In genomic region chr5:150671509-150672236, GRCh38 we compare ENCODE assay signal across 8 cellular contexts. TPM values are rescaled to one million over a fixed set of nuclear protein-coding genes. Genes with fewer than 3 reads are reported as not detected.
A peak's percentile ranks its signal among the peaks of the same experiment; 100 is the strongest.
DNase-seq lines count a peak whose midpoint lies in the region; ATAC-seq and TF ChIP-seq lines count a peak whose summit lies in the region.

No MANE protein-coding gene starts in this region.

- POLR2A ChIA-PET in WTC11 (lab: Charles Lee): interaction anchor here (0.5 to 4.3 kb wide), 7 partner anchors 8 to 29 kb away, joined by 3 to 26 read pairs (median 3); partner anchors contain the start of genes MYOZ3 and RBM22

- H3K4me3 ChIP-seq in right atrium auricular region (peak overlapping the region; percentile 41 to 62), sigmoid colon (peak overlapping the region; percentile 25 to 58 (median 45))

- peaks cover 0 to 37% of the 10 kb centered on the region in 2 donors for H3K4me1 ChIP-seq in right atrium auricular region
- peaks cover 0 to 21% (median 20%) of the 10 kb centered on the region in 4 donors for H3K4me1 ChIP-seq in sigmoid colon

- CTCF ChIA-PET in WTC11 (lab: Charles Lee): interaction anchor here (0.9 to 4.2 kb wide), 14 partner anchors 11 to 261 kb away, joined by 3 to 31 read pairs (median 5); partner anchors contain the start of genes DCTN4, MYOZ3, RBM22 and RPS14

- H3K27me3 ChIP-seq in right atrium auricular region: no peaks in the 10 kb centered on the region
- peaks cover 0 to 35% (median 10%) of the 10 kb centered on the region in 3 donors for H3K27me3 ChIP-seq in sigmoid colon

- WGBS in sigmoid colon, 2 donors: 3 to 7% methylated on average over 51 of the region's 51 CpGs

- H3K27ac ChIP-seq in right atrium auricular region (peak overlapping the region; percentile 60 to 77), sigmoid colon (peak overlapping the region in 1 of 4 donors; percentile 44)

- H3K4me1 Mint-ChIP-seq in WTC11: peaks cover 31% of the 10 kb centered on the region

- no peak for TF ChIP-seq EP300 in sigmoid colon (IDR thresholded peaks at IDR 0.05)

- H3K9me3 ChIP-seq in right atrium auricular region (no peaks in the 10 kb centered on the region), sigmoid colon (no peaks in the 10 kb centered on the region)

- peaks cover 3% of the 10 kb centered on the region; the same call in 1 of the 2 replicates for H3K9me3 Mint-ChIP-seq in WTC11

- H3K27me3 Mint-ChIP-seq in WTC11 (ENCODE audit: low read depth): no peaks in the 10 kb centered on the region

- H3K36me3 ChIP-seq in right atrium auricular region (no peaks in the 10 kb centered on the region), sigmoid colon (no peaks in the 10 kb centered on the region)

- DNase-seq in WTC11 (ENCODE audit: low spot score) (peak; percentile 67), right atrium auricular region (ENCODE audit: low spot score) (no peak), sigmoid colon (no peak), DMS153 treated with DMSO at 0.1 percent for 48 hours (lab: John Stamatoyannopoulos, UW; ENCODE audit: unreplicated experiment) (no peak), glomerular visceral epithelial cell (ENCODE audit: extremely low spot score) (no peak), NCI-H774 (lab: John Stamatoyannopoulos, UW) (no peak)

- TF ChIP-seq CTCF in WTC11 (IDR thresholded peaks at IDR 0.05): no peak
- no peak for TF ChIP-seq CTCF in right atrium auricular region (IDR thresholded peaks at IDR 0.05)
- TF ChIP-seq CTCF in sigmoid colon (IDR thresholded peaks at IDR 0.05): no peak

- ATAC-seq in GM21423 (IDR thresholded peaks at IDR 0.05; ENCODE audit: unreplicated experiment): peak; percentile 29
- peak; percentile 33 for ATAC-seq in WTC11
- ATAC-seq in GM21576 (IDR thresholded peaks at IDR 0.05; ENCODE audit: unreplicated experiment): no peak

- intact Hi-C loops in sigmoid colon (cut with DNase I): no loop called here

- H3K4me3 Mint-ChIP-seq in WTC11: peak overlapping the region; percentile 84

- H3K27ac Mint-ChIP-seq in WTC11: peak overlapping the region; percentile 96; the same call in 1 of the 2 replicates

- TF ChIP-seq POLR2A in sigmoid colon (IDR thresholded peaks at IDR 0.05): no peak

- peaks cover 4% of the 10 kb centered on the region for H3K36me3 Mint-ChIP-seq in WTC11

TF ChIP-seq in WTC11, 78 proteins besides CTCF, POLR2A, EP300 and RAD21 (continues in another document):
- TF ChIP-seq ZNF532 (CRISPR knock-in tag; IDR thresholded peaks at IDR 0.05; ENCODE audit: borderline replicate concordance): no peak
- peak; percentile 16; the same call in 1 of the 2 replicates for TF ChIP-seq TP53 (CRISPR knock-in tag; IDR thresholded peaks at IDR 0.05)
- TF ChIP-seq TCF7 (CRISPR knock-in tag; IDR thresholded peaks at IDR 0.05; ENCODE audit: low read depth): no peak
- 0 out of 2 replicates have a peak, but pooled peaks have one; percentile 6 for TF ChIP-seq TEAD1 (CRISPR knock-in tag; IDR thresholded peaks at IDR 0.05)
- TF ChIP-seq MYBL2 (CRISPR knock-in tag; IDR thresholded peaks at IDR 0.05): 0 out of 2 replicates have a peak, but pooled peaks have one; percentile 25
- TF ChIP-seq RELA (CRISPR knock-in tag; IDR thresholded peaks at IDR 0.05; ENCODE audit: borderline replicate concordance): peak; percentile 22; the same call in 1 of the 2 replicates
- TF ChIP-seq CBFB (CRISPR knock-in tag; IDR thresholded peaks at IDR 0.05; ENCODE audit: low read depth): no peak
- TF ChIP-seq JAZF1 (CRISPR knock-in tag; IDR thresholded peaks at IDR 0.05): no peak
- 0 out of 2 replicates have a peak, but pooled peaks have one; percentile 14 for TF ChIP-seq FOXK1 (CRISPR knock-in tag; IDR thresholded peaks at IDR 0.05)
- TF ChIP-seq JUN (CRISPR knock-in tag; IDR thresholded peaks at IDR 0.05): peak; percentile 64; the same call in 1 of the 2 replicates
- peak; percentile 64 for TF ChIP-seq MAX (CRISPR knock-in tag; IDR thresholded peaks at IDR 0.05)
- TF ChIP-seq CREM (CRISPR knock-in tag; IDR thresholded peaks at IDR 0.05): 0 out of 2 replicates have a peak, but pooled peaks have one; percentile 38
- TF ChIP-seq GRHL2 (CRISPR knock-in tag; IDR thresholded peaks at IDR 0.05; ENCODE audit: insufficient replicate concordance, severe bottlenecking): no peak
- TF ChIP-seq ZNF423 (CRISPR knock-in tag; IDR thresholded peaks at IDR 0.05): peak; percentile 81
- TF ChIP-seq ZNF425 (CRISPR knock-in tag; conservative IDR thresholded peaks at IDR 0.05): no peak
- peak; percentile 16; the same call in 1 of the 2 replicates for TF ChIP-seq TEAD4 (CRISPR knock-in tag; IDR thresholded peaks at IDR 0.05)
- TF ChIP-seq ETV6 (CRISPR knock-in tag; IDR thresholded peaks at IDR 0.05): 0 out of 2 replicates have a peak, but pooled peaks have one; percentile 34
- peak; percentile 46; the same call in 1 of the 2 replicates for TF ChIP-seq ESRRA (CRISPR knock-in tag; IDR thresholded peaks at IDR 0.05; ENCODE audit: borderline replicate concordance)
- peak; percentile 54; the same call in 1 of the 2 replicates for TF ChIP-seq ZNF263 (CRISPR knock-in tag; IDR thresholded peaks at IDR 0.05; ENCODE audit: low read depth)
- TF ChIP-seq IRF1 (CRISPR knock-in tag; IDR thresholded peaks at IDR 0.05): peak; percentile 14; the same call in 1 of the 2 replicates
- TF ChIP-seq KAT7 (CRISPR knock-in tag; IDR thresholded peaks at IDR 0.05; ENCODE audit: borderline replicate concordance): peak; percentile 58; the same call in 1 of the 2 replicates

RNA-seq across cellular contexts. Expression of gene MYOZ3, which starts 10.6 kb away (rescaled TPM):
- total RNA-seq in WTC11 (2021) (11.6 to 14.5 TPM (median 13.7 TPM) in 3 replicates), right atrium auricular region (1 to 10 TPM; 2.0 to 3.5 TPM), sigmoid colon (under 1 TPM in 2 of 4 donors, not detected in 2; 0.33 to 0.55 TPM)
- under 1 TPM; 0.16 to 0.92 (median 0.60) TPM for polyA plus RNA-seq in sigmoid colon

RNA-seq across cellular contexts. Expression of gene RBM22, which starts 29.2 kb away (rescaled TPM):
- total RNA-seq in WTC11 (2021) (28.7 to 34.0 TPM (median 31.6 TPM) in 3 replicates), right atrium auricular region (10 to 100 TPM; 26.0 to 29.5 TPM), sigmoid colon (10 to 100 TPM; 30.0 to 34.1 (median 31.8) TPM)
- polyA plus RNA-seq in sigmoid colon: 10 to 100 TPM; 24.6 to 27.8 (median 25.9) TPM

RNA-seq across cellular contexts. Expression of gene SYNPO, which starts 31.2 kb away (rescaled TPM):
- total RNA-seq in WTC11 (2021) (2.1 to 2.7 TPM (median 2.6 TPM) in 3 replicates), right atrium auricular region (100 to 1,000 TPM; 369 to 413 TPM), sigmoid colon (10 to 100 TPM in 2 of 4 donors, 1 to 10 TPM in 2; 7.1 to 23.5 (median 11.1) TPM)
- polyA plus RNA-seq in sigmoid colon: 10 to 100 TPM; 18.6 to 30.1 (median 28.9) TPM

Comparison
In these comparisons a context has a peak if more than half of its experiments do, and no peak if none do; other contexts are left out.
1. RNA of gene SYNPO, which starts 31.2 kb away (total RNA-seq): 369 to 413 TPM in right atrium auricular region; 7.1 to 23.5 TPM in sigmoid colon and 2.1 to 2.7 TPM in WTC11; every median in the first group is over 10 times any median in the second.